8 cellular contexts compared by ENCODE assay signal in genomic region chr19:7869910-7870511, GRCh38. TPM values are rescaled to one million over a fixed set of nuclear protein-coding genes. Genes with fewer than 3 reads are reported as not detected.
A peak's percentile ranks its signal among the peaks of the same experiment; 100 is the strongest.
DNase-seq lines count a peak whose midpoint lies in the region; ATAC-seq, FAIRE-seq and TF ChIP-seq lines count a peak whose summit lies in the region.

No MANE protein-coding gene starts in this region.

- FAIRE-seq in GM12891 (lab: Jason Lieb, UNC): no peak

- no peak for TF ChIP-seq POLR2A in GM12891 (IDR thresholded peaks at IDR 0.05; ENCODE audit: low read depth, low read length)

- H3K4me3 ChIP-seq in MG63: peak overlapping the region; percentile 48

- H3K36me3 ChIP-seq in ES-I3 (ENCODE audit: insufficient read depth, low read length) (no peaks in the 10 kb centered on the region), MG63 (no peaks in the 10 kb centered on the region)

- peak overlapping the region; percentile 56; the same call in 1 of the 2 replicates for H3K9ac ChIP-seq in ES-I3 (ENCODE audit: low read depth, low read length)

- H3K27me3 ChIP-seq in MG63: peaks cover 24% of the 10 kb centered on the region

- ATAC-seq in esophagus mucosa (peak; percentile 9), HG03342 (IDR thresholded peaks at IDR 0.05; ENCODE audit: unreplicated experiment) (no peak)

- H3K9me3 ChIP-seq in ES-I3 (ENCODE audit: control insufficient read depth, insufficient read depth, low read length) (no peaks in the 10 kb centered on the region), MG63 (no peaks in the 10 kb centered on the region)

- peak; percentile 85 for DNase-seq in MG63
- peak; percentile 57 for DNase-seq in activated CD4-positive, alpha-beta T cell treated with anti-CD3 and anti-CD28 coated beads, Interleukin-2, amount 50 U/mL, for 1 hour
- peak; percentile 30 for DNase-seq in occipital lobe (lab: John Stamatoyannopoulos, UW)
- DNase-seq in NCI-H1694 (lab: John Stamatoyannopoulos, UW): no peak
- no peak for DNase-seq in GM12891 (ENCODE audit: insufficient read length, low spot score)

- H3K4me1 ChIP-seq in ES-I3 (ENCODE audit: insufficient read depth, low read length): peaks cover 5% of the 10 kb centered on the region; the same call in 1 of the 2 replicates

TF ChIP-seq in GM12891, 5 proteins besides CTCF, POLR2A, EP300 and RAD21:
- TF ChIP-seq SPI1 (IDR thresholded peaks at IDR 0.05; ENCODE audit: low read depth, low read length) (no peak), POU2F2 (IDR thresholded peaks at IDR 0.05; ENCODE audit: low read depth, low read length) (no peak), TAF1 (IDR thresholded peaks at IDR 0.05; ENCODE audit: low read depth, low read length) (no peak), POLR2AphosphoS5 (IDR thresholded peaks at IDR 0.05; ENCODE audit: low read depth, low read length) (no peak), PAX5 (IDR thresholded peaks at IDR 0.05; ENCODE audit: insufficient read depth, low read length, severe bottlenecking) (no peak)

RNA-seq across cellular contexts. Expression of gene PRR36, which starts 4.2 kb away (rescaled TPM):
- total RNA-seq in MG63 (2014; rRNA removed; shearing (Covaris generic); ENCODE audit: low replicate concordance): not detected in 2 replicates
- 0.04 TPM for total RNA-seq in esophagus mucosa
- total RNA-seq in occipital lobe: 4.1 TPM
- polyA plus RNA-seq in GM12891 (2012; ENCODE audit: low read depth, missing spikeins): 0.10 TPM

RNA-seq across cellular contexts. Expression of gene LRRC8E, which starts 18.3 kb away (rescaled TPM):
- total RNA-seq in MG63 (2014; rRNA removed; shearing (Covaris generic); ENCODE audit: low replicate concordance): 11.9 and 20.1 TPM in 2 replicates
- total RNA-seq in esophagus mucosa (11.6 TPM), occipital lobe (not detected)
- polyA plus RNA-seq in GM12891 (2012; ENCODE audit: low read depth, missing spikeins): 0.06 TPM

RNA-seq across cellular contexts. Expression of gene MAP2K7, which starts 33.7 kb away (rescaled TPM):
- total RNA-seq in MG63 (2014; rRNA removed; shearing (Covaris generic); ENCODE audit: low replicate concordance): 21.2 and 38.6 TPM in 2 replicates
- total RNA-seq in esophagus mucosa: 15.4 TPM
- 6.7 TPM for total RNA-seq in occipital lobe
- 18.3 TPM for polyA plus RNA-seq in GM12891 (2012; ENCODE audit: low read depth, missing spikeins)

RNA-seq across cellular contexts. Expression of gene EVI5L, which starts 40.0 kb away (rescaled TPM):
- total RNA-seq in MG63 (2014; rRNA removed; shearing (Covaris generic); ENCODE audit: low replicate concordance): 21.4 and 31.0 TPM in 2 replicates
- total RNA-seq in esophagus mucosa (9.6 TPM), occipital lobe (44.5 TPM)
- polyA plus RNA-seq in GM12891 (2012; ENCODE audit: low read depth, missing spikeins): 7.7 TPM

RNA-seq across cellular contexts. Expression of gene TGFBR3L, which starts 44.6 kb away (rescaled TPM):
- total RNA-seq in MG63 (2014; rRNA removed; shearing (Covaris generic); ENCODE audit: low replicate concordance): 0.46 TPM in 1 of 2 replicates, not detected in the other
- 0.72 TPM for total RNA-seq in esophagus mucosa
- not detected for total RNA-seq in occipital lobe
- polyA plus RNA-seq in GM12891 (2012; ENCODE audit: low read depth, missing spikeins): 0.36 TPM

Comparison
In these comparisons a context has a peak if more than half of its experiments do, and no peak if none do; other contexts are left out.
1. DNase-seq: peak in MG63 (single experiment), activated CD4-positive, alpha-beta T cell treated with anti-CD3 and anti-CD28 coated beads, Interleukin-2, amount 50 U/mL, for 1 hour (single experiment) and occipital lobe (single experiment); none in NCI-H1694 (single experiment) and GM12891 (single experiment).
2. RNA of gene LRRC8E, which starts 18.3 kb away (total RNA-seq): 11.9 to 20.1 TPM in MG63 and 11.6 TPM in esophagus mucosa (single experiment); not detected in occipital lobe (single experiment); every median in the first group is over 10 times any median in the second.